In the genomic region with DNA sequence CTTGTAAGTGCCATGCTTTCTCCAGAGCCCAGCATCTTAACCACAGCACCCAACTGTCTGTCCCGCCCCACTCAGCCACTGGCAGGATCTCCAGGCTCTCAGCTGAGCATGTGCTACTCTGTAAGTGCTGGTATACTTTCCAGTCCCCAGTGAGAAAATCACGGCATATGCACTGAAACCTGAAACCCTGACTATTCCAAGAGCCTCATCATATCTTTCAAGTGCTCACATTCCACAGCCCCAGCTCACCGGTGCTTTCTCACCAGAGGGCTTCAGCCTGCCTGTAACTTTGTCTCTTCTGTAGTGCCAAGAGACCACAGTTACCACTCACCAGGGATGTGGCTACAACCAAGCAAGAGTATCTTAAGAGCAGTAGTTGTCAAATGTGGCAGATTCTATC, we compare ENCODE assay signal across 1 cellular context.
TF ChIP-seq lines count a peak whose summit lies in the region.

No MANE protein-coding gene starts in this region.

TF ChIP-seq in GM23338, 12 proteins besides CTCF, POLR2A, EP300 and RAD21 (continued from another document):
- TF ChIP-seq, protein P1, sequence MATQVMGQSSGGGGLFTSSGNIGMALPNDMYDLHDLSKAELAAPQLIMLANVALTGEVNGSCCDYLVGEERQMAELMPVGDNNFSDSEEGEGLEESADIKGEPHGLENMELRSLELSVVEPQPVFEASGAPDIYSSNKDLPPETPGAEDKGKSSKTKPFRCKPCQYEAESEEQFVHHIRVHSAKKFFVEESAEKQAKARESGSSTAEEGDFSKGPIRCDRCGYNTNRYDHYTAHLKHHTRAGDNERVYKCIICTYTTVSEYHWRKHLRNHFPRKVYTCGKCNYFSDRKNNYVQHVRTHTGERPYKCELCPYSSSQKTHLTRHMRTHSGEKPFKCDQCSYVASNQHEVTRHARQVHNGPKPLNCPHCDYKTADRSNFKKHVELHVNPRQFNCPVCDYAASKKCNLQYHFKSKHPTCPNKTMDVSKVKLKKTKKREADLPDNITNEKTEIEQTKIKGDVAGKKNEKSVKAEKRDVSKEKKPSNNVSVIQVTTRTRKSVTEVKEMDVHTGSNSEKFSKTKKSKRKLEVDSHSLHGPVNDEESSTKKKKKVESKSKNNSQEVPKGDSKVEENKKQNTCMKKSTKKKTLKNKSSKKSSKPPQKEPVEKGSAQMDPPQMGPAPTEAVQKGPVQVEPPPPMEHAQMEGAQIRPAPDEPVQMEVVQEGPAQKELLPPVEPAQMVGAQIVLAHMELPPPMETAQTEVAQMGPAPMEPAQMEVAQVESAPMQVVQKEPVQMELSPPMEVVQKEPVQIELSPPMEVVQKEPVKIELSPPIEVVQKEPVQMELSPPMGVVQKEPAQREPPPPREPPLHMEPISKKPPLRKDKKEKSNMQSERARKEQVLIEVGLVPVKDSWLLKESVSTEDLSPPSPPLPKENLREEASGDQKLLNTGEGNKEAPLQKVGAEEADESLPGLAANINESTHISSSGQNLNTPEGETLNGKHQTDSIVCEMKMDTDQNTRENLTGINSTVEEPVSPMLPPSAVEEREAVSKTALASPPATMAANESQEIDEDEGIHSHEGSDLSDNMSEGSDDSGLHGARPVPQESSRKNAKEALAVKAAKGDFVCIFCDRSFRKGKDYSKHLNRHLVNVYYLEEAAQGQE (IDR thresholded peaks at IDR 0.05; ENCODE audit: unreplicated experiment): no peak
